ENCODE assay signal across 9 cellular contexts in the genomic region with DNA sequence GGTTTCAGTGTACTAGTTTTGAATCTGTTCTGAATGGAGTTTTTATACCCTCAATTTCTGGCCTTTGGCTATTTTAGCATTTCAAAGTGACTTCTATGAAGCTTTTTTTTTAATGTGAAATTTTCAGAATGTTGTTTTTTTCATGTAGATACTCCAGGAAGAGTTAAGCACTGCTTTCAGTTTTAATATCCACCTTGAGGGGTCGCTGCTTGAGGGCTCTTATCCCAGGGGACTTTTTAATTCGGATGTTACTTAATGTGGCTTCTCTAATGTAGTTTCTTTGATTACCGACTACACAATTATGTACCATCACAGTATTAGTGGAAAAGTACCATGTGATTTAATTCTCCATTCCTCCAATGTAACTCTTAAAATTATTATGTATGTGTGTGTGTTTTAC. TPM values are rescaled to one million over a fixed set of nuclear protein-coding genes. Genes with fewer than 3 reads are reported as not detected.
DNase-seq lines count a peak whose midpoint lies in the region; ATAC-seq, FAIRE-seq and TF ChIP-seq lines count a peak whose summit lies in the region.
"Had no signal": no experiment of that assay in that cellular context is flagged by ENCODE, and none has a peak within 500 bp of the region (broad histone marks: within the 10 kb centered on the region; RNA-seq: fewer than 3 reads in every experiment).

No MANE protein-coding gene starts in this region.

- H3K9ac ChIP-seq in BLaER1 treated with 17β-estradiol and CSF1 and Interleukin-3, amounts not matched to agents 10 nM and 100 nM, result no peak overlapping the region
- H3K9ac ChIP-seq in kidney (ENCODE audit: low read length in 2 of 2), result no peak overlapping the region

- no peaks in the 10 kb centered on the region for H3K9me3 ChIP-seq in BLaER1 treated with 17β-estradiol and CSF1 and Interleukin-3, amounts not matched to agents 10 nM and 100 nM (replicated peaks in 1 of 11)
- H3K9me3 ChIP-seq in ascending aorta (no peaks in the 10 kb centered on the region), kidney (ENCODE audit: control insufficient read depth in 1 of 2, low read length in 2 of 2) (no peaks in the 10 kb centered on the region)

- peaks cover 21 to 52% (median 34%) of the 10 kb centered on the region in 11 experiments for H3K36me3 ChIP-seq in BLaER1 treated with 17β-estradiol and CSF1 and Interleukin-3, amounts not matched to agents 10 nM and 100 nM
- H3K36me3 ChIP-seq in ascending aorta, result peaks cover 5 to 11% of the 10 kb centered on the region in 2 donors
- peaks cover 12 to 14% of the 10 kb centered on the region in 2 donors for H3K36me3 ChIP-seq in kidney (ENCODE audit: control insufficient read depth in 1 of 2, insufficient read depth in 2 of 2, low read length in 2 of 2)

- FAIRE-seq in kidney (lab: Jason Lieb, UNC), result peak; percentile 82

- no peak overlapping the region for H3K27ac ChIP-seq in BLaER1 treated with 17β-estradiol and CSF1 and Interleukin-3, amounts not matched to agents 10 nM and 100 nM
- H3K27ac ChIP-seq in ascending aorta (no peak overlapping the region), kidney (ENCODE audit: low read depth in 2 of 2, low read length in 2 of 2) (no peak overlapping the region)

- no peak overlapping the region for H3K4me3 ChIP-seq in BLaER1 treated with 17β-estradiol and CSF1 and Interleukin-3, amounts not matched to agents 10 nM and 100 nM
- H3K4me3 ChIP-seq in ascending aorta (peak overlapping the region in 1 of 2 donors; percentile 3), kidney (ENCODE audit: low read length in 2 of 2) (no peak overlapping the region)

- DNase-seq in GM20000 (ENCODE audit: low spot score) (peak; percentile 26), ascending aorta (ENCODE audit: low spot score in 2 of 2) (no peak), kidney (no peak), islet precursor cell (no peak), NCI-H1694 treated with DMSO at 0.1 percent for 48 hours (lab: John Stamatoyannopoulos, UW) (no peak)
- no peak for DNase-seq in activated effector memory CD4-positive, alpha-beta T cell treated with Interleukin-2 at 50 U/mL for 16 hours
- DNase-seq: small intestine had no signal

- peaks cover 31 to 43% (median 39%) of the 10 kb centered on the region in 10 experiments for H3K4me1 ChIP-seq in BLaER1 treated with 17β-estradiol and CSF1 and Interleukin-3, amounts not matched to agents 10 nM and 100 nM
- H3K4me1 ChIP-seq in ascending aorta (peaks cover 5 to 19% of the 10 kb centered on the region in 2 donors), kidney (ENCODE audit: control insufficient read depth in 1 of 2, insufficient read depth in 1 of 2, low read depth in 1 of 2, low read length in 2 of 2) (peaks cover 9% of the 10 kb centered on the region in 2 donors)

- H3K4me2 ChIP-seq in BLaER1 treated with 17β-estradiol and CSF1 and Interleukin-3, amounts not matched to agents 10 nM and 100 nM, result peak overlapping the region; percentile 4 to 56 (median 37); a peak in 15 of 22 replicates

- H4K20me1 ChIP-seq in BLaER1 treated with 17β-estradiol and CSF1 and Interleukin-3, amounts not matched to agents 10 nM and 100 nM, result peaks cover 0 to 44% (median 0%) of the 10 kb centered on the region in 11 experiments; a peak in 9 of 22 replicates

- TF ChIP-seq CTCF in GM20000 (IDR thresholded peaks at IDR 0.05; ENCODE audit: extremely low read depth, missing control alignments), result peak; percentile 5
- TF ChIP-seq CTCF in ascending aorta (IDR thresholded peaks at IDR 0.05), result peak in 2 of 3 experiments; percentile 14 to 30
- peak; percentile 32 for TF ChIP-seq CTCF in kidney (IDR thresholded peaks at IDR 0.05; ENCODE audit: borderline replicate concordance, extremely low read depth, insufficient read depth)

- no peaks in the 10 kb centered on the region for H3K27me3 ChIP-seq in BLaER1 treated with 17β-estradiol and CSF1 and Interleukin-3, amounts not matched to agents 10 nM and 100 nM
- H3K27me3 ChIP-seq in ascending aorta, result no peaks in the 10 kb centered on the region

- no peak for ATAC-seq in GM18907 (IDR thresholded peaks at IDR 0.05; ENCODE audit: unreplicated experiment)

- intact Hi-C loops in ascending aorta (cut with DNase I), result no loop called here
- intact Hi-C loops in kidney (cut with DNase I), result no loop called here

RNA-seq across cellular contexts. Expression of gene IFIT5, which starts 5.2 kb away (rescaled TPM):
- total RNA-seq in ascending aorta (3.3 TPM), kidney (23.3 TPM)
- polyA plus RNA-seq in kidney (ENCODE audit: insufficient read depth, low read depth, low replicate concordance), result 11.0 TPM

RNA-seq across cellular contexts. Expression of gene IFIT1, which starts 27.1 kb away (rescaled TPM):
- total RNA-seq in ascending aorta (28.5 TPM), kidney (16.9 TPM)
- polyA plus RNA-seq in kidney (ENCODE audit: insufficient read depth, low read depth, low replicate concordance), result 40.9 TPM

RNA-seq across cellular contexts. Expression of gene IFIT1B, which starts 41.7 kb away (rescaled TPM):
- total RNA-seq in ascending aorta, result not detected
- total RNA-seq in kidney, result not detected
- polyA plus RNA-seq in kidney (ENCODE audit: insufficient read depth, low read depth, low replicate concordance), result not detected
- polyA plus RNA-seq: small intestine had no signal
